Comparison of ENCODE assay signal across 13 cellular contexts in genomic region chr11:1692708-1693326, GRCh38. TPM values are rescaled to one million over a fixed set of nuclear protein-coding genes. Genes with fewer than 3 reads are reported as not detected.
DNase-seq lines count a peak whose midpoint lies in the region; ATAC-seq and TF ChIP-seq lines count a peak whose summit lies in the region.
"Had no signal": no experiment of that assay in that cellular context is flagged by ENCODE, and none has a peak within 500 bp of the region (broad histone marks: within the 10 kb centered on the region; RNA-seq: fewer than 3 reads in every experiment).

No MANE protein-coding gene starts in this region.

- H3K27ac ChIP-seq in PC-9 = no peak overlapping the region
- peak overlapping the region; percentile 94 for H3K27ac ChIP-seq in hepatocyte
- H3K27ac ChIP-seq: SK-N-MC had no signal

- no peak for ATAC-seq in GM18502 (IDR thresholded peaks at IDR 0.05; ENCODE audit: poor library complexity, unreplicated experiment)

- H3K4me2 ChIP-seq in PC-9 = peak overlapping the region; percentile 75
- H3K4me2 ChIP-seq in hepatocyte = no peak overlapping the region

- no peaks in the 10 kb centered on the region for H3F3A ChIP-seq in PC-9 (ENCODE audit: insufficient read depth, low read depth)

- intact Hi-C loops in PC-9 (cut with micrococcal nuclease; ENCODE audit: unreplicated experiment) = loop anchor here (2.0 to 5.0 kb wide), 3 partner anchors 41 to 460 kb away; no protein-coding TSS in a partner anchor

- H3K4me3 ChIP-seq in PC-9 = peak overlapping the region; percentile 53
- no peak overlapping the region for H3K4me3 ChIP-seq in hepatocyte
- no peak overlapping the region for H3K4me3 ChIP-seq in BE2C (ENCODE audit: low read depth, low read length)

- H3K27me3 Mint-ChIP-seq in T-helper 1 cell treated with Interleukin-12 subunit alpha and Interleukin-12 subunit beta and Interleukin-4 antibody, amounts not matched to agents 30 μg/mL and 1 μg/mL, for 36 hours (ENCODE audit: low read depth) = peaks cover 31% of the 10 kb centered on the region
- peaks cover 22% of the 10 kb centered on the region for H3K27me3 Mint-ChIP-seq in osteocyte (ENCODE audit: unreplicated experiment)

- H3K36me3 ChIP-seq in PC-9 (ENCODE audit: low read depth) = no peaks in the 10 kb centered on the region
- H3K36me3 ChIP-seq in hepatocyte (replicated peaks; ENCODE audit: insufficient read depth, low read depth) = no peaks in the 10 kb centered on the region
- H3K36me3 ChIP-seq in BE2C = no peaks in the 10 kb centered on the region
- H3K36me3 ChIP-seq: MG63 had no signal

- H3K9me3 ChIP-seq in PC-9 (ENCODE audit: insufficient read depth, low read depth) (no peaks in the 10 kb centered on the region), hepatocyte (ENCODE audit: low read depth) (no peaks in the 10 kb centered on the region), BE2C (no peaks in the 10 kb centered on the region)
- H3K9me3 ChIP-seq: MG63 had no signal

- H3K79me2 ChIP-seq in PC-9 (ENCODE audit: low read depth) = no peaks in the 10 kb centered on the region
- H3K79me2 ChIP-seq in hepatocyte = no peaks in the 10 kb centered on the region

- H4K20me1 ChIP-seq in PC-9 (ENCODE audit: insufficient read depth) (no peaks in the 10 kb centered on the region), hepatocyte (ENCODE audit: insufficient read depth, poor library complexity, severe bottlenecking) (no peaks in the 10 kb centered on the region)

- no TSS peak for BruUV-seq in PC-9 (replicated peaks; lab: Mats Ljungman, UMichigan)

- H3K4me3 Mint-ChIP-seq in T-helper 1 cell treated with Interleukin-12 subunit alpha and Interleukin-12 subunit beta and Interleukin-4 antibody, amounts not matched to agents 30 μg/mL and 1 μg/mL, for 36 hours = peak overlapping the region; percentile 80
- peak overlapping the region; percentile 48 for H3K4me3 Mint-ChIP-seq in osteocyte (ENCODE audit: unreplicated experiment)

- H3K27me3 ChIP-seq in PC-9 (ENCODE audit: insufficient read depth, low read depth) (peaks cover 7% of the 10 kb centered on the region; the same call in 1 of the 2 replicates), hepatocyte (no peaks in the 10 kb centered on the region), BE2C (no peaks in the 10 kb centered on the region)
- H3K27me3 ChIP-seq: MG63 had no signal

- no peaks in the 10 kb centered on the region for H3K9me2 ChIP-seq in PC-9 (ENCODE audit: insufficient read depth)
- no peaks in the 10 kb centered on the region for H3K9me2 ChIP-seq in hepatocyte (replicated peaks; ENCODE audit: insufficient read depth)

- no peaks in the 10 kb centered on the region for H3K9me3 Mint-ChIP-seq in T-helper 1 cell treated with Interleukin-12 subunit alpha and Interleukin-12 subunit beta and Interleukin-4 antibody, amounts not matched to agents 30 μg/mL and 1 μg/mL, for 36 hours
- H3K9me3 Mint-ChIP-seq in osteocyte (ENCODE audit: unreplicated experiment) = no peaks in the 10 kb centered on the region
- H3K9me3 Mint-ChIP-seq: naive thymus-derived CD8-positive, alpha-beta T cell had no signal

- DNase-seq in T-helper 1 cell = no peak
- no peak for DNase-seq in PC-9
- no peak for DNase-seq in hepatocyte (ENCODE audit: low spot score)
- DNase-seq in osteocyte (ENCODE audit: extremely low spot score, unreplicated experiment) = no peak
- no peak for DNase-seq in BE2C
- DNase-seq in hypothalamus (lab: John Stamatoyannopoulos, UW) = no peak

- POLR2A ChIA-PET in PC-9 (lab: Charles Lee; ENCODE audit: unreplicated experiment) = no interaction called here

- WGBS in hepatocyte (ENCODE audit: low lambda C conversion rate, missing lambda C conversion rate) = 63% methylated on average over 20 of the region's 20 CpGs

- no peak overlapping the region for H3K27ac Mint-ChIP-seq in T-helper 1 cell treated with Interleukin-12 subunit alpha and Interleukin-12 subunit beta and Interleukin-4 antibody, amounts not matched to agents 30 μg/mL and 1 μg/mL, for 36 hours
- no peak overlapping the region for H3K27ac Mint-ChIP-seq in osteocyte (ENCODE audit: unreplicated experiment)

- H3K4me1 Mint-ChIP-seq in T-helper 1 cell treated with Interleukin-12 subunit alpha and Interleukin-12 subunit beta and Interleukin-4 antibody, amounts not matched to agents 30 μg/mL and 1 μg/mL, for 36 hours (ENCODE audit: low read depth) = peaks cover 5% of the 10 kb centered on the region
- peaks cover 11% of the 10 kb centered on the region for H3K4me1 Mint-ChIP-seq in osteocyte (ENCODE audit: unreplicated experiment)

- no peak for TF ChIP-seq CTCF in PC-9 (conservative IDR thresholded peaks at IDR 0.05)
- no peak for TF ChIP-seq CTCF in hepatocyte (IDR thresholded peaks at IDR 0.05; ENCODE audit: poor library complexity)
- no peak for TF ChIP-seq CTCF in osteocyte (IDR thresholded peaks at IDR 0.05)
- TF ChIP-seq CTCF in BE2C (IDR thresholded peaks at IDR 0.05; ENCODE audit: low read depth, low read length) = no peak

- H3K36me3 Mint-ChIP-seq in T-helper 1 cell treated with Interleukin-12 subunit alpha and Interleukin-12 subunit beta and Interleukin-4 antibody, amounts not matched to agents 30 μg/mL and 1 μg/mL, for 36 hours (ENCODE audit: low read depth) = no peaks in the 10 kb centered on the region
- no peaks in the 10 kb centered on the region for H3K36me3 Mint-ChIP-seq in osteocyte (ENCODE audit: unreplicated experiment)
- H3K36me3 Mint-ChIP-seq: naive thymus-derived CD8-positive, alpha-beta T cell had no signal

- peaks cover 11% of the 10 kb centered on the region for H3K4me1 ChIP-seq in PC-9 (replicated peaks; ENCODE audit: insufficient read depth)
- peaks cover 38% of the 10 kb centered on the region for H3K4me1 ChIP-seq in hepatocyte (ENCODE audit: insufficient read depth)
- H3K4me1 ChIP-seq in BE2C = 0 out of 2 replicates have a peak, but pooled peaks cover 5% of the 10 kb centered on the region

- H2AFZ ChIP-seq in PC-9 = no peak overlapping the region
- no peak overlapping the region for H2AFZ ChIP-seq in hepatocyte

- CTCF ChIA-PET in PC-9 (lab: Charles Lee) = no interaction called here

RNA-seq across cellular contexts. Expression of gene KRTAP5-6, which starts 4.2 kb away (rescaled TPM):
- not detected in 2 replicates for total RNA-seq in PC-9 (2021)
- not detected in 2 replicates for total RNA-seq in hepatocyte
- not detected in 2 replicates for polyA plus RNA-seq in hepatocyte
- total RNA-seq in osteocyte = not detected in 2 replicates
- polyA plus RNA-seq in BE2C (2012; ENCODE audit: insufficient read depth, insufficient read length, low read depth) = not detected
- total RNA-seq: esophagus mucosa; naive thymus-derived CD8-positive, alpha-beta T cell; sciatic nerve had no signal
- polyA plus RNA-seq: naive thymus-derived CD8-positive, alpha-beta T cell had no signal

RNA-seq across cellular contexts. Expression of gene IFITM10, which starts 57.6 kb away (rescaled TPM):
- total RNA-seq in PC-9 (2021) (4.2 and 5.5 TPM in 2 replicates), hepatocyte (1.1 and 1.4 TPM in 2 replicates), osteocyte (13.5 and 24.0 TPM in 2 replicates)
- 0.89 and 1.9 TPM in 2 replicates for polyA plus RNA-seq in hepatocyte
- not detected for polyA plus RNA-seq in BE2C (2012; ENCODE audit: insufficient read depth, insufficient read length, low read depth)
